In the genomic region with DNA sequence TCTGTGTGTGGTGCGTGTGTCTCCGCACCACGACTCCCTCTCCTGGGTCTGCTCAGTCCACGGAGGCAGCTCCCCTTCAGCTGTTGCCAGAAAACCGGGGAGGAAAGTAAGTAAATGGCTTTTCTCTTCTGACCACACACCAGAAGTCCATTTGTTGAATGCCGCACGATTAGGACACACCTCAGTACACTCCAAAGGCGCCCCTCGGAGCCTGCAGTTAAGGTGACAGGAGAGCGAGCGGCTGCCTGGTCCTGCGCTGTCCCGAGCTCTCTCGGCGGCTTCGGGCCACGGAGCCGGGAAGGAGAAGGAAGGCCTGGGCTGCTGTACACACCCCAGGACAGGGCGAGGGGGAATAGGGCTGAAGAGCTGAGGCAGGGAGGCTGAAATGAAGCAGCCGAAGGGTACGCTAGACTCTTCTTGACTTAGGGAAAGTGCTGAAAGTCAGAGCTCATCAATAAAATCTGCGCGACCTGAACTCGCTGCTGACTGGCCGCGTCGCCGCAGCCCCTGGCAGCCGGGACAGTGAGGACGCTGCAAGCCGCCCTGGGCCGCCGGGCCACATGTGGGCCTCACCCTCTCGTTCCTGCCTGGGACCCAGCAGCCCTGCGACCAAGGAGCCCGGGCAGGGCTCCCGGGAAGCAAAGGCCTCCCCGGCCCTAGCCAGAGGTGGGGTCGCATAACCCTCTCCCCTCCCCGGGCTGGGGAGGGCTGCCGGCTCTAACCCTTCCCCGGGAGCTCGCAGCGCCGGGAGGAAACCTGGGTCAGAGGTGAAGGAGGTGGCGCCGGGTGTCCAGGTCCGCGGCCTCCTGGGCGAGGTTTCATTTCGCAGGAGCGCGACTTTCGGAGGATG, we compare ENCODE assay signal across 8 cellular contexts. TPM values are rescaled to one million over a fixed set of nuclear protein-coding genes. Genes with fewer than 3 reads are reported as not detected.
A peak's percentile ranks its signal among the peaks of the same experiment; 100 is the strongest.
DNase-seq lines count a peak whose midpoint lies in the region; ATAC-seq, FAIRE-seq and TF ChIP-seq lines count a peak whose summit lies in the region.
"Had no signal": no experiment of that assay in that cellular context is flagged by ENCODE, and none has a peak within 500 bp of the region (broad histone marks: within the 10 kb centered on the region; RNA-seq: fewer than 3 reads in every experiment).

No MANE protein-coding gene starts in this region.

- in situ Hi-C loops in GM23248 (cut with MboI): no loop called here

- H3K27ac ChIP-seq in GM23248 (no peak overlapping the region), RWPE1 (peak overlapping the region; percentile 86)

- peaks cover 15% of the 10 kb centered on the region for H3K4me1 ChIP-seq in GM23248 (ENCODE audit: insufficient read depth)

- CTCF ChIA-PET in RWPE1 (lab: Yijun Ruan, JAX): interaction anchor here (0.5 kb wide), 1 partner anchor 194 kb away, joined by 3 read pairs; no protein-coding TSS in a partner anchor

- no peak for FAIRE-seq in urothelium cell line (lab: Jason Lieb, UNC)

- no peak for ATAC-seq in HG03095 (IDR thresholded peaks at IDR 0.05; ENCODE audit: unreplicated experiment)
- ATAC-seq: Panc1 had no signal

- no peaks in the 10 kb centered on the region for H4K20me1 ChIP-seq in GM23248 (ENCODE audit: insufficient read depth)

- H3K36me3 ChIP-seq in GM23248 (ENCODE audit: low read depth): no peaks in the 10 kb centered on the region

- H3K9ac ChIP-seq in GM23248: no peak overlapping the region

- POLR2A ChIA-PET in RWPE1 (lab: Yijun Ruan, JAX; ENCODE audit: low non-redundant PET): no interaction called here

- WGBS in GM23248 (ENCODE audit: low coverage in 1 of 2, low lambda C conversion rate in 2 of 2, missing lambda C conversion rate in 2 of 2), 2 experiments: 16 to 18% methylated on average over 52 to 53 of the region's 54 CpGs

- H3F3A ChIP-seq in GM23248 (ENCODE audit: insufficient read depth): no peaks in the 10 kb centered on the region

- H3K4me2 ChIP-seq in GM23248 (ENCODE audit: unreplicated experiment): peak overlapping the region; percentile 27

- TF ChIP-seq CTCF in RWPE1 (conservative IDR thresholded peaks at IDR 0.05; ENCODE audit: low read depth) (no peak), fibroblast of the aortic adventitia (IDR thresholded peaks at IDR 0.05; ENCODE audit: insufficient read depth, low read length) (no peak), retinal pigment epithelial cell (conservative IDR thresholded peaks at IDR 0.05; ENCODE audit: low read depth, low read length) (no peak)

- H3K4me3 ChIP-seq in GM23248 (peak overlapping the region; percentile 53), fibroblast of the aortic adventitia (ENCODE audit: low read depth, low read length) (peak overlapping the region; percentile 45), retinal pigment epithelial cell (ENCODE audit: low read length) (peak overlapping the region; percentile 45)

- H3K9me3 ChIP-seq in GM23248 (ENCODE audit: low read depth): no peaks in the 10 kb centered on the region

- no peak overlapping the region for H2AFZ ChIP-seq in GM23248

- DNase-seq in GM23248 (peak; percentile 50), RWPE1 (ENCODE audit: low spot score) (no peak), fibroblast of the aortic adventitia (ENCODE audit: low read depth) (no peak), retinal pigment epithelial cell (ENCODE audit: low read depth) (no peak), urothelium cell line (ENCODE audit: low spot score) (no peak), NCI-H2107 (lab: John Stamatoyannopoulos, UW) (no peak)

- peaks cover 89% of the 10 kb centered on the region for H3K27me3 ChIP-seq in GM23248 (replicated peaks; ENCODE audit: insufficient read depth)

- H3K79me2 ChIP-seq in GM23248 (ENCODE audit: insufficient read depth): no peaks in the 10 kb centered on the region

- H3K9me2 ChIP-seq in GM23248 (ENCODE audit: insufficient read depth): no peaks in the 10 kb centered on the region

RNA-seq across cellular contexts. Expression of a gene that starts 1.5 kb away (rescaled TPM):
- total RNA-seq in GM23248 (2014; rRNA removed; shearing (Covaris generic)): not detected in 2 replicates
- 0.21 TPM in 1 of 2 replicates, not detected in the other for polyA plus RNA-seq in GM23248 (2016; fragmentation: Nextera tagmentation; extraction: Ambion mirVana)
- total RNA-seq in fibroblast of the aortic adventitia (ENCODE audit: low replicate concordance): 0.63 TPM in 1 of 2 replicates, not detected in the other
